In the genomic region with DNA sequence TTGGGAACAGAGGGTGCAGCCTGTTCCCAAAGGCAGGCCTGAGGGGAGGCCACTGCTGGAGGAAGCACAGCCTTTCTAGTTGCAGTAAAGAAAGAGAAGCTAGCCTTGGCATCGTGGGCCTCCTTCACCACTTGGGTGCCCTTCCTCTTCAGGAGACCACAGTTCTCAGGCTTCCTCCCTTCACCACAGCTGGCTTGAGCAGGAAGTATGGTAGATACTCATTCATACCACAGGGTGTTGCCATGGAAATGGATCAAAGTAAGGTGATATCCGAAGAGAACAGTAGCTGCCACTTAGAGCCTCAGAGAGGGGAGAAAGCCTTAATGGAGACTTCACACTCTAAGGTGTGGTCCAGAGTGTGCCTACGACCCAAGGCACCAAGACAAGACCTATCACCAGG, we compare ENCODE assay signal across 1 cellular context.
A peak's percentile ranks its signal among the peaks of the same experiment; 100 is the strongest.
TF ChIP-seq lines count a peak whose summit lies in the region.

No MANE protein-coding gene starts in this region.

TF ChIP-seq in GM12878, 131 proteins besides CTCF, POLR2A, EP300 and RAD21 (continued from another document):
- TF ChIP-seq IRF5 (IDR thresholded peaks at IDR 0.05; ENCODE audit: borderline replicate concordance) (no peak), HCFC1 (IDR thresholded peaks at IDR 0.05; ENCODE audit: low read length) (no peak), ZNF687 (IDR thresholded peaks at IDR 0.05) (peak; percentile 45; the same call in 1 of the 2 replicates), SRF (IDR thresholded peaks at IDR 0.05; ENCODE audit: low read depth in 2 of 2, low read length in 2 of 2) (no peak), SMC3 (IDR thresholded peaks at IDR 0.05; ENCODE audit: borderline replicate concordance, low read length) (no peak), ZSCAN29 (IDR thresholded peaks at IDR 0.05) (no peak), CBX3 (IDR thresholded peaks at IDR 0.05; ENCODE audit: borderline replicate concordance, low read depth) (no peak), SMAD5 (IDR thresholded peaks at IDR 0.05; ENCODE audit: low read depth) (no peak)
